8 cellular contexts compared by ENCODE assay signal in genomic region chr7:127501817-127502216, GRCh38.
"Had no signal": no experiment of that assay in that cellular context is flagged by ENCODE, and none has a peak within 500 bp of the region (broad histone marks: within the 10 kb centered on the region; RNA-seq: fewer than 3 reads in every experiment).

No MANE protein-coding gene starts in this region.

- H3K4me1 Mint-ChIP-seq: GM23338 had no signal

- H3K4me3 Mint-ChIP-seq: GM23338, H9 had no signal

- ATAC-seq: GM23338 had no signal

- FAIRE-seq: H1, H54, HTR-8/SVneo had no signal

- H3K9me3 Mint-ChIP-seq: GM23338 had no signal

- DNase-seq: H9, HCEC 1CT, IMR-90, KBM-7 had no signal

- H3K27ac Mint-ChIP-seq: GM23338, H9 had no signal
